Comparison of ENCODE assay signal across 11 cellular contexts in genomic region chr19:34998224-34998623, GRCh38. TPM values are rescaled to one million over a fixed set of nuclear protein-coding genes. Genes with fewer than 3 reads are reported as not detected.
DNase-seq lines count a peak whose midpoint lies in the region; ATAC-seq, FAIRE-seq and TF ChIP-seq lines count a peak whose summit lies in the region.
"Not testable (repeated sequence)": the region's sequence is repeated elsewhere in the genome, so short reads cannot be mapped to it uniquely, and the experiment has no call there.
"Had no signal": no experiment of that assay in that cellular context is flagged by ENCODE, and none has a peak within 500 bp of the region (broad histone marks: within the 10 kb centered on the region; RNA-seq: fewer than 3 reads in every experiment).

No MANE protein-coding gene starts in this region.

- H3K4me3 Mint-ChIP-seq in activated CD4-positive, alpha-beta T cell treated with anti-CD3 and anti-CD28 coated beads, Interleukin-2, amount 10 ng/mL, durations not matched to agents 7 days and 5 days: peak overlapping the region; percentile 62
- H3K4me3 Mint-ChIP-seq in activated naive CD4-positive, alpha-beta T cell treated with anti-CD3 and anti-CD28 coated beads for 36 hours: peak overlapping the region; percentile 41
- peak overlapping the region; percentile 93 for H3K4me3 Mint-ChIP-seq in central memory CD8-positive, alpha-beta T cell
- H3K4me3 Mint-ChIP-seq in osteocyte (ENCODE audit: unreplicated experiment): not testable (repeated sequence)
- H3K4me3 Mint-ChIP-seq in stimulated activated naive CD8-positive, alpha-beta T cell treated with anti-CD3 and anti-CD28 coated beads, Interleukin-15, amount 100 ng/mL, for 72 hours: peak overlapping the region; percentile 67 to 87

- H3K27ac Mint-ChIP-seq in activated CD4-positive, alpha-beta T cell treated with anti-CD3 and anti-CD28 coated beads, Interleukin-2, amount 10 ng/mL, durations not matched to agents 7 days and 5 days: peak overlapping the region; percentile 97
- H3K27ac Mint-ChIP-seq in activated naive CD4-positive, alpha-beta T cell treated with anti-CD3 and anti-CD28 coated beads for 36 hours: peak overlapping the region; percentile 87
- H3K27ac Mint-ChIP-seq in central memory CD8-positive, alpha-beta T cell (ENCODE audit: low read depth): peak overlapping the region; percentile 91
- peak overlapping the region; percentile 95 for H3K27ac Mint-ChIP-seq in osteocyte (ENCODE audit: unreplicated experiment)
- H3K27ac Mint-ChIP-seq in stimulated activated naive CD8-positive, alpha-beta T cell treated with anti-CD3 and anti-CD28 coated beads, Interleukin-15, amount 100 ng/mL, for 72 hours: peak overlapping the region; percentile 93 to 98

- intact Hi-C loops in activated naive CD4-positive, alpha-beta T cell treated with anti-CD3 and anti-CD28 coated beads for 36 hours (cut with micrococcal nuclease): loop anchor here (2.0 to 10.0 kb wide), 2 partner anchors 13 to 217 kb away; no protein-coding TSS in a partner anchor
- intact Hi-C loops in kidney (cut with DNase I): not testable (repeated sequence)

- peaks cover 48 to 68% (median 64%) of the 10 kb centered on the region in 10 experiments for H3K4me1 ChIP-seq in BLaER1 treated with 17β-estradiol and CSF1 and Interleukin-3, amounts not matched to agents 10 nM and 100 nM
- H3K4me1 ChIP-seq in kidney (ENCODE audit: control insufficient read depth in 1 of 2, insufficient read depth in 1 of 2, low read depth in 1 of 2, low read length in 2 of 2): peaks cover 14 to 36% of the 10 kb centered on the region in 2 donors

- H3K27me3 ChIP-seq in BLaER1 treated with 17β-estradiol and CSF1 and Interleukin-3, amounts not matched to agents 10 nM and 100 nM: not testable (repeated sequence)

- peaks cover 18 to 28% (median 25%) of the 10 kb centered on the region in 11 experiments for H3K9me3 ChIP-seq in BLaER1 treated with 17β-estradiol and CSF1 and Interleukin-3, amounts not matched to agents 10 nM and 100 nM (replicated peaks in 1 of 11)
- peaks cover 10% of the 10 kb centered on the region for H3K9me3 ChIP-seq in KOPT-K1 (ENCODE audit: insufficient read depth, low read length, poor library complexity, severe bottlenecking)
- not testable (repeated sequence) for H3K9me3 ChIP-seq in kidney (ENCODE audit: control insufficient read depth in 1 of 2, low read length in 2 of 2)

- peak overlapping the region in 10 of 11 experiments; percentile 35 to 97 (median 92); a peak in 19 of 22 replicates for H3K27ac ChIP-seq in BLaER1 treated with 17β-estradiol and CSF1 and Interleukin-3, amounts not matched to agents 10 nM and 100 nM
- H3K27ac ChIP-seq in KOPT-K1 (ENCODE audit: low read depth, low read length, poor library complexity, severe bottlenecking): peak overlapping the region; percentile 59
- H3K27ac ChIP-seq in kidney (ENCODE audit: low read depth in 2 of 2, low read length in 2 of 2): not testable (repeated sequence)

- H3K27me3 Mint-ChIP-seq in activated CD4-positive, alpha-beta T cell treated with anti-CD3 and anti-CD28 coated beads, Interleukin-2, amount 10 ng/mL, durations not matched to agents 7 days and 5 days; activated naive CD4-positive, alpha-beta T cell treated with anti-CD3 and anti-CD28 coated beads for 36 hours (ENCODE audit: low read depth); central memory CD8-positive, alpha-beta T cell; osteocyte (ENCODE audit: unreplicated experiment); stimulated activated naive CD8-positive, alpha-beta T cell treated with anti-CD3 and anti-CD28 coated beads, Interleukin-15, amount 100 ng/mL, for 72 hours: not testable (repeated sequence)

- peak overlapping the region in 6 of 10 experiments; percentile 1 to 44 (median 28); a peak in 5 of 20 replicates for H3K4me3 ChIP-seq in BLaER1 treated with 17β-estradiol and CSF1 and Interleukin-3, amounts not matched to agents 10 nM and 100 nM
- H3K4me3 ChIP-seq in kidney (ENCODE audit: low read length in 2 of 2): not testable (repeated sequence)

- H4K20me1 ChIP-seq in BLaER1 treated with 17β-estradiol and CSF1 and Interleukin-3, amounts not matched to agents 10 nM and 100 nM: peaks cover 14 to 26% (median 23%) of the 10 kb centered on the region in 11 experiments; a peak in 21 of 22 replicates

- peaks cover 66% of the 10 kb centered on the region for H3K4me1 Mint-ChIP-seq in activated CD4-positive, alpha-beta T cell treated with anti-CD3 and anti-CD28 coated beads, Interleukin-2, amount 10 ng/mL, durations not matched to agents 7 days and 5 days
- peaks cover 47% of the 10 kb centered on the region for H3K4me1 Mint-ChIP-seq in activated naive CD4-positive, alpha-beta T cell treated with anti-CD3 and anti-CD28 coated beads for 36 hours (ENCODE audit: low read depth)
- H3K4me1 Mint-ChIP-seq in central memory CD8-positive, alpha-beta T cell: peaks cover 45% of the 10 kb centered on the region
- peaks cover 49% of the 10 kb centered on the region for H3K4me1 Mint-ChIP-seq in osteocyte (ENCODE audit: unreplicated experiment)
- peaks cover 74% of the 10 kb centered on the region for H3K4me1 Mint-ChIP-seq in stimulated activated naive CD8-positive, alpha-beta T cell treated with anti-CD3 and anti-CD28 coated beads, Interleukin-15, amount 100 ng/mL, for 72 hours

- not testable (repeated sequence) for ATAC-seq in central memory CD8-positive, alpha-beta T cell (replicated peaks; ENCODE audit: extremely low read depth, poor library complexity, severe bottlenecking); stimulated activated naive CD8-positive, alpha-beta T cell treated with anti-CD3 and anti-CD28 coated beads, Interleukin-15, amount 100 ng/mL, for 72 hours

- not testable (repeated sequence) for DNase-seq in activated CD4-positive, alpha-beta T cell treated with anti-CD3 and anti-CD28 coated beads, Interleukin-2, amount 10 ng/mL, durations not matched to agents 7 days and 5 days; activated naive CD4-positive, alpha-beta T cell treated with anti-CD3 and anti-CD28 coated beads for 36 hours; central memory CD8-positive, alpha-beta T cell (ENCODE audit: low spot score in 2 of 2); osteocyte (ENCODE audit: extremely low spot score, unreplicated experiment); stimulated activated naive CD8-positive, alpha-beta T cell treated with anti-CD3 and anti-CD28 coated beads, Interleukin-15, amount 100 ng/mL, for 72 hours
- peak; percentile 7 for DNase-seq in kidney

- peaks cover 26% of the 10 kb centered on the region for H3K36me3 Mint-ChIP-seq in activated CD4-positive, alpha-beta T cell treated with anti-CD3 and anti-CD28 coated beads, Interleukin-2, amount 10 ng/mL, durations not matched to agents 7 days and 5 days (ENCODE audit: low read depth)
- peaks cover 25% of the 10 kb centered on the region for H3K36me3 Mint-ChIP-seq in activated naive CD4-positive, alpha-beta T cell treated with anti-CD3 and anti-CD28 coated beads for 36 hours (ENCODE audit: low read depth)
- peaks cover 20% of the 10 kb centered on the region for H3K36me3 Mint-ChIP-seq in central memory CD8-positive, alpha-beta T cell (ENCODE audit: insufficient read depth)
- H3K36me3 Mint-ChIP-seq in osteocyte (ENCODE audit: unreplicated experiment): not testable (repeated sequence)

- not testable (repeated sequence) for FAIRE-seq in kidney (lab: Jason Lieb, UNC)

- H3K4me2 ChIP-seq in BLaER1 treated with 17β-estradiol and CSF1 and Interleukin-3, amounts not matched to agents 10 nM and 100 nM: peak overlapping the region; percentile 89 to 99 (median 97)

- H3K9ac ChIP-seq in BLaER1 treated with 17β-estradiol and CSF1 and Interleukin-3, amounts not matched to agents 10 nM and 100 nM: peak overlapping the region in 9 of 11 experiments; percentile 61 to 99 (median 89); a peak in 13 of 22 replicates
- not testable (repeated sequence) for H3K9ac ChIP-seq in kidney (ENCODE audit: low read length in 2 of 2)

- POLR2A ChIA-PET in activated CD4-positive, alpha-beta T cell treated with anti-CD3 and anti-CD28 coated beads, Interleukin-2, amount 10 ng/mL, durations not matched to agents 7 days and 5 days (lab: Charles Lee): not testable (repeated sequence)

- H3K36me3 ChIP-seq in BLaER1 treated with 17β-estradiol and CSF1 and Interleukin-3, amounts not matched to agents 10 nM and 100 nM: peaks cover 0 to 13% (median 9%) of the 10 kb centered on the region in 11 experiments; a peak in 14 of 22 replicates
- peaks cover 16% of the 10 kb centered on the region; the same call in 1 of the 2 replicates for H3K36me3 ChIP-seq in KOPT-K1 (ENCODE audit: insufficient read depth, low read length)
- H3K36me3 ChIP-seq in kidney (ENCODE audit: control insufficient read depth in 1 of 2, insufficient read depth in 2 of 2, low read length in 2 of 2): not testable (repeated sequence)

- TF ChIP-seq CTCF in kidney (IDR thresholded peaks at IDR 0.05; ENCODE audit: borderline replicate concordance, extremely low read depth, insufficient read depth); osteocyte (IDR thresholded peaks at IDR 0.05): not testable (repeated sequence)

- CTCF ChIA-PET in activated CD4-positive, alpha-beta T cell treated with anti-CD3 and anti-CD28 coated beads, Interleukin-2, amount 10 ng/mL, durations not matched to agents 7 days and 5 days (lab: Charles Lee): not testable (repeated sequence)
- CTCF ChIA-PET in activated naive CD4-positive, alpha-beta T cell treated with anti-CD3 and anti-CD28 coated beads for 36 hours (lab: Charles Lee): interaction anchor here (1.6 kb wide), 1 partner anchor 13 kb away, joined by 3 read pairs; no protein-coding TSS in a partner anchor

- not testable (repeated sequence) for H3K9me3 Mint-ChIP-seq in activated CD4-positive, alpha-beta T cell treated with anti-CD3 and anti-CD28 coated beads, Interleukin-2, amount 10 ng/mL, durations not matched to agents 7 days and 5 days; activated naive CD4-positive, alpha-beta T cell treated with anti-CD3 and anti-CD28 coated beads for 36 hours; central memory CD8-positive, alpha-beta T cell; osteocyte (ENCODE audit: unreplicated experiment); stimulated activated naive CD8-positive, alpha-beta T cell treated with anti-CD3 and anti-CD28 coated beads, Interleukin-15, amount 100 ng/mL, for 72 hours

RNA-seq across cellular contexts. Expression of gene GRAMD1A, which starts 1.9 kb away (rescaled TPM):
- total RNA-seq in activated CD4-positive, alpha-beta T cell treated with anti-CD3 and anti-CD28 coated beads, Interleukin-2, amount 10 ng/mL, durations not matched to agents 7 days and 5 days: 100 to 1,000 TPM; 106 to 114 TPM
- 100 to 1,000 TPM; 117 to 125 TPM for total RNA-seq in activated naive CD4-positive, alpha-beta T cell treated with anti-CD3 and anti-CD28 coated beads for 36 hours
- total RNA-seq in kidney (87.3 TPM), osteocyte (77.8 and 80.8 TPM in 2 replicates)
- 29.8 TPM for polyA plus RNA-seq in kidney (ENCODE audit: insufficient read depth, low read depth, low replicate concordance)

RNA-seq across cellular contexts. Expression of gene SCN1B, which starts 32.0 kb away (rescaled TPM):
- total RNA-seq in activated CD4-positive, alpha-beta T cell treated with anti-CD3 and anti-CD28 coated beads, Interleukin-2, amount 10 ng/mL, durations not matched to agents 7 days and 5 days: under 1 TPM; 0.50 to 0.97 TPM
- under 1 TPM; 0.83 to 0.89 TPM for total RNA-seq in activated naive CD4-positive, alpha-beta T cell treated with anti-CD3 and anti-CD28 coated beads for 36 hours
- total RNA-seq in kidney (24.1 TPM), osteocyte (7.3 and 8.1 TPM in 2 replicates)
- 9.6 TPM for polyA plus RNA-seq in kidney (ENCODE audit: insufficient read depth, low read depth, low replicate concordance)

RNA-seq across cellular contexts. Expression of gene ZNF792, which starts 34.2 kb away (rescaled TPM):
- 10 to 100 TPM; 14.8 to 15.3 TPM for total RNA-seq in activated CD4-positive, alpha-beta T cell treated with anti-CD3 and anti-CD28 coated beads, Interleukin-2, amount 10 ng/mL, durations not matched to agents 7 days and 5 days
- total RNA-seq in activated naive CD4-positive, alpha-beta T cell treated with anti-CD3 and anti-CD28 coated beads for 36 hours: 1 to 10 TPM; 3.1 to 3.5 TPM
- 9.1 TPM for total RNA-seq in kidney
- 2.0 TPM for polyA plus RNA-seq in kidney (ENCODE audit: insufficient read depth, low read depth, low replicate concordance)
- 3.0 and 4.1 TPM in 2 replicates for total RNA-seq in osteocyte

RNA-seq across cellular contexts. Expression of gene HPN, which starts 43.3 kb away (rescaled TPM):
- total RNA-seq in activated CD4-positive, alpha-beta T cell treated with anti-CD3 and anti-CD28 coated beads, Interleukin-2, amount 10 ng/mL, durations not matched to agents 7 days and 5 days: not detected
- not detected for total RNA-seq in activated naive CD4-positive, alpha-beta T cell treated with anti-CD3 and anti-CD28 coated beads for 36 hours
- total RNA-seq in kidney (134 TPM), osteocyte (not detected in 2 replicates)
- polyA plus RNA-seq in kidney (ENCODE audit: insufficient read depth, low read depth, low replicate concordance): 331 TPM
- total RNA-seq: dermis microvascular lymphatic vessel endothelial cell, SJCRH30 had no signal
- polyA plus RNA-seq: fibroblast of lung had no signal
